In the genomic region with DNA sequence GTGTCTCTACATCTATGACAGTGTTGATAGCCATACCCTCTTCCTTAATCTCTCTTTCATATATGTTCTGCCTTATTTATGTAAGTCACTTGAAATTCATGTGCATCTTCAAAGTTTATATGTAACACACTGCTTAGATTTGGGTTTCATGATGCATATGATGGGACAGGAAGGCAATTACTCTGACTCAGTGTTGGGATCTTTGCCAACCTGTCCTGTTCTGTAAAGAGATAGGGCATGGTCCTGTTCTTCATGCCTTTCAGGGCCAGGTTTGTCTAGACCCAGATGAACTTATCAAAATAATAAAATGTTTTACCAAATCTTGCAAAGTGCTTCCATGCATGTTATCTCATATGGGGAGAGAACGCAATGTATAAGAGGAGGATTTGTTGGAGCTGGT, we compare ENCODE assay signal across 22 cellular contexts.
"Had no signal": no experiment of that assay in that cellular context is flagged by ENCODE, and none has a peak within 500 bp of the region (broad histone marks: within the 10 kb centered on the region; RNA-seq: fewer than 3 reads in every experiment).

No MANE protein-coding gene starts in this region.

- DNase-seq: activated B cell treated with CpG ODN at 0.5 μM for 24 hours; activated CD4-positive, alpha-beta T cell treated with anti-CD3 and anti-CD28 coated beads for 36 hours; activated CD4-positive, alpha-beta T cell treated with anti-CD3 and anti-CD28 coated beads, Interleukin-2, amount 50 U/mL, for 4 hours; activated naive CD4-positive, alpha-beta T cell treated with anti-CD3 and anti-CD28 coated beads, Interleukin-2, amount 10 ng/mL, durations not matched to agents 7 days and 5 days; activated naive CD8-positive, alpha-beta T cell treated with anti-CD3 and anti-CD28 coated beads, Interleukin-2, amount 50 U/mL, for 24 hours; activated T-cell treated with anti-CD3 and anti-CD28 coated beads, Interleukin-2, amount 50 U/mL, for 48 hours; foreskin fibroblast; lower lobe of right lung; mesendoderm; mucosa of descending colon; naive B cell; retina; sigmoid colon; spleen; stimulated activated CD4-positive, alpha-beta T cell treated with anti-CD3 and anti-CD28 coated beads, Interleukin-4, amount 100 ng/mL, for 24 hours; stimulated activated naive CD4-positive, alpha-beta T cell treated with Interleukin-2 at 50 U/mL for 16 hours; T1000 had no signal

- ATAC-seq: activated CD4-positive, alpha-beta T cell treated with anti-CD3 and anti-CD28 coated beads for 36 hours; activated naive CD8-positive, alpha-beta T cell treated with anti-CD3 and anti-CD28 coated beads, Interleukin-2, amount 50 U/mL, for 24 hours; left lobe of liver; lower lobe of right lung; mucosa of descending colon had no signal

- H3K4me3 ChIP-seq: cardiac muscle cell, lower lobe of right lung, mucosa of descending colon, neural progenitor cell, sigmoid colon, spleen, thoracic aorta, vagina had no signal
